In genomic region chr13:43113603-43114002, GRCh38 we compare ENCODE assay signal across 13 cellular contexts.
A peak's percentile ranks its signal among the peaks of the same experiment; 100 is the strongest.
DNase-seq lines count a peak whose midpoint lies in the region; ATAC-seq and TF ChIP-seq lines count a peak whose summit lies in the region.
"Had no signal": no experiment of that assay in that cellular context is flagged by ENCODE, and none has a peak within 500 bp of the region (broad histone marks: within the 10 kb centered on the region; RNA-seq: fewer than 3 reads in every experiment).

No MANE protein-coding gene starts in this region.

- CTCF ChIA-PET in AG04450 (lab: Charles Lee) = no interaction called here

- POLR2A ChIA-PET in AG04450 (lab: Yijun Ruan, JAX) = no interaction called here

- DNase-seq in AG04450 (ENCODE audit: low read depth, low spot score) = peak; percentile 26
- DNase-seq in H4 (ENCODE audit: low spot score) = peak; percentile 33
- peak; percentile 56 for DNase-seq in fibroblast of peridontal ligament (ENCODE audit: extremely low read depth)
- DNase-seq in NCI-H82 (lab: John Stamatoyannopoulos, UW) = no peak
- DNase-seq: MG63, NCI-H1092, NCI-H510A treated with DMSO at 0.1 percent for 48 hours had no signal

- H3K36me3 ChIP-seq in muscle layer of colon (ENCODE audit: insufficient read depth, low read length) = no peaks in the 10 kb centered on the region
- H3K36me3 ChIP-seq: MG63 had no signal

- H3K4me1 ChIP-seq in muscle layer of colon (ENCODE audit: insufficient read depth, low read length) = peaks cover 29% of the 10 kb centered on the region

- ATAC-seq in GM18868 (IDR thresholded peaks at IDR 0.05; ENCODE audit: unreplicated experiment) = no peak
- ATAC-seq in GM18517 (IDR thresholded peaks at IDR 0.05; ENCODE audit: unreplicated experiment) = no peak
- no peak for ATAC-seq in HG03432 (IDR thresholded peaks at IDR 0.05; ENCODE audit: unreplicated experiment)
- ATAC-seq: GM23338, Panc1 had no signal

- TF ChIP-seq CTCF in AG04450 (IDR thresholded peaks at IDR 0.05; ENCODE audit: low read depth, low read length) = no peak

- H3K4me3 ChIP-seq in AG04450 (ENCODE audit: low read depth, low read length) = no peak overlapping the region
- H3K4me3 ChIP-seq in muscle layer of colon (ENCODE audit: low read depth in 1 of 2, low read length in 2 of 2) = no peak overlapping the region
- H3K4me3 ChIP-seq: GM23338, MG63 had no signal

- H3K9me3 ChIP-seq in AG04450 (ENCODE audit: control insufficient read depth, insufficient read depth, low read length) (no peaks in the 10 kb centered on the region), muscle layer of colon (ENCODE audit: low read length) (no peaks in the 10 kb centered on the region)
- H3K9me3 ChIP-seq: MG63 had no signal

- no peak overlapping the region for H3K9ac ChIP-seq in muscle layer of colon (ENCODE audit: low read length)

- H3K27me3 ChIP-seq in AG04450 (ENCODE audit: control insufficient read depth, insufficient read depth, low read length) (no peaks in the 10 kb centered on the region), muscle layer of colon (ENCODE audit: control insufficient read depth in 1 of 2, insufficient read depth in 2 of 2, low read length in 2 of 2) (no peaks in the 10 kb centered on the region)
- H3K27me3 ChIP-seq: MG63 had no signal

- H3K27ac ChIP-seq in AG04450 (ENCODE audit: low read depth, low read length) (no peak overlapping the region), muscle layer of colon (ENCODE audit: low read depth, low read length) (peak overlapping the region; percentile 21)
